In genomic region chr10:99845837-99846382, GRCh38 we compare ENCODE assay signal across 1 cellular context.
A peak's percentile ranks its signal among the peaks of the same experiment; 100 is the strongest.
TF ChIP-seq lines count a peak whose summit lies in the region.

No MANE protein-coding gene starts in this region.

TF ChIP-seq in H1, 55 proteins besides CTCF, POLR2A, EP300 and RAD21 (continued from another document):
- TF ChIP-seq CHD7 (IDR thresholded peaks at IDR 0.05; ENCODE audit: insufficient replicate concordance, low read length), result no peak
- no peak for TF ChIP-seq GTF2F1 (IDR thresholded peaks at IDR 0.05; ENCODE audit: borderline replicate concordance, low read depth, low read length)
- TF ChIP-seq ATF2 (IDR thresholded peaks at IDR 0.05; ENCODE audit: low read length), result 0 out of 2 replicates have a peak, but pooled peaks have one; percentile 24
- no peak for TF ChIP-seq SP2 (IDR thresholded peaks at IDR 0.05; ENCODE audit: low read length)
- TF ChIP-seq RBBP5 (IDR thresholded peaks at IDR 0.05; ENCODE audit: borderline replicate concordance, low read depth, low read length), result no peak
- TF ChIP-seq CREB1 (IDR thresholded peaks at IDR 0.05), result peak; percentile 28; the same call in 1 of the 2 replicates
- no peak; the same call in 1 of the 2 replicates for TF ChIP-seq JUND (IDR thresholded peaks at IDR 0.05; ENCODE audit: low read length)
